ENCODE assay signal across 9 cellular contexts in the genomic region with DNA sequence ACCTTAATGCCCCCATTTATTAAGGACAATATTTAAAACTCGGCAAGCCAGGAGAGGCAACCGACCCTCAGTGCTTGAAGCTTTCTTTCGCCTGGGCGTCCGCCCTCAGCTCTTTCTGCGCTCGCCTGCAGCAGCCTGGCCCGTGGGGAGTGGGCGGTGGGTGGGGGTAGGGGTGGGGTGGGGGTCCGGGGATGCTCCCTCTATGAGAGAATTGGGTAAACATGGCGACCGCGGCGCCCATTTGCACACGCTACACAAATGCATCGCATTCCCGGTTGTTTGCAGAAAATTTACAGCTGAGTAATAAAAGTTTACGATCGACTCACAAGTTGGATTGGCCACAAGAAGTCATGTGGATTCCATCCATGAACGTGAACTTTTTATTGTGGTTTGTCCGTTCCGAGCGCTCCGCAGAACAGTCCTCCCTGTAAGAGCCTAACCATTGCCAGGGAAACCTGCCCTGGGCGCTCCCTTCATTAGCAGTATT. TPM values are rescaled to one million over a fixed set of nuclear protein-coding genes. Genes with fewer than 3 reads are reported as not detected.
DNase-seq lines count a peak whose midpoint lies in the region; ATAC-seq, FAIRE-seq and TF ChIP-seq lines count a peak whose summit lies in the region.
"Had no signal": no experiment of that assay in that cellular context is flagged by ENCODE, and none has a peak within 500 bp of the region (broad histone marks: within the 10 kb centered on the region; RNA-seq: fewer than 3 reads in every experiment).

No MANE protein-coding gene starts in this region.

- WGBS in esophagus squamous epithelium, 2 donors, result 3 to 6% methylated on average over 10 to 16 of the region's 25 CpGs

- DNase-seq in DMS53 (lab: John Stamatoyannopoulos, UW) (peak; percentile 27), DMS53 treated with DMSO at 0.1 percent for 48 hours (lab: John Stamatoyannopoulos, UW; ENCODE audit: unreplicated experiment) (no peak), NCI-H748 treated with DMSO at 0.1 percent for 48 hours (lab: John Stamatoyannopoulos, UW) (peak; percentile 80), esophagus squamous epithelium (lab: John Stamatoyannopoulos, UW) (no peak), thoracic aorta (ENCODE audit: low spot score) (no peak), D721Med (ENCODE audit: insufficient read length, low spot score) (no peak)

- no peak for TF ChIP-seq CTCF in esophagus squamous epithelium (IDR thresholded peaks at IDR 0.05)
- no peak for TF ChIP-seq CTCF in thoracic aorta (IDR thresholded peaks at IDR 0.05)
- no peak for TF ChIP-seq CTCF in D721Med (IDR thresholded peaks at IDR 0.05; ENCODE audit: insufficient read depth, missing control alignments)

- H3K9me3 ChIP-seq in esophagus squamous epithelium (no peaks in the 10 kb centered on the region), thoracic aorta (no peaks in the 10 kb centered on the region)

- FAIRE-seq in D721Med (lab: Jason Lieb, UNC), result no peak
- FAIRE-seq: HTR-8/SVneo had no signal

- no peak for ATAC-seq in thoracic aorta (ENCODE audit: insufficient number of reproducible peaks, low FRiP score, low read depth)
- ATAC-seq in HG02571 (IDR thresholded peaks at IDR 0.05; ENCODE audit: unreplicated experiment), result no peak
- ATAC-seq in GM21360 (IDR thresholded peaks at IDR 0.05; ENCODE audit: unreplicated experiment), result no peak

- H3K4me3 ChIP-seq in esophagus squamous epithelium, result peak overlapping the region; percentile 42 to 64 (median 50)
- peak overlapping the region; percentile 69 for H3K4me3 ChIP-seq in thoracic aorta

- H3K27me3 ChIP-seq in esophagus squamous epithelium (peaks cover 15 to 100% (median 35%) of the 10 kb centered on the region in 4 donors), thoracic aorta (replicated peaks; ENCODE audit: insufficient read depth) (no peaks in the 10 kb centered on the region)

- H3K4me1 ChIP-seq in esophagus squamous epithelium, result peaks cover 3 to 51% (median 11%) of the 10 kb centered on the region in 3 donors
- H3K4me1 ChIP-seq in thoracic aorta (ENCODE audit: control insufficient read depth in 1 of 2, low read depth in 2 of 2), result peaks cover 14 to 26% of the 10 kb centered on the region in 2 donors

- TF ChIP-seq POLR2A in esophagus squamous epithelium (IDR thresholded peaks at IDR 0.05), result no peak

- H3K36me3 ChIP-seq in esophagus squamous epithelium, result no peaks in the 10 kb centered on the region
- H3K36me3 ChIP-seq in thoracic aorta, result no peaks in the 10 kb centered on the region

- intact Hi-C loops in esophagus squamous epithelium (cut with DNase I), result no loop called here

- H3K27ac ChIP-seq in esophagus squamous epithelium (no peak overlapping the region), thoracic aorta (peak overlapping the region in 1 of 2 donors; percentile 56)

RNA-seq across cellular contexts. Expression of gene HOXC8, which starts 7.7 kb away (rescaled TPM):
- total RNA-seq in esophagus squamous epithelium, result under 1 TPM in 1 of 4 donors, not detected in 3; 0.70 TPM
- not detected for total RNA-seq in thoracic aorta

RNA-seq across cellular contexts. Expression of gene HOXC6, which starts 11.7 kb away (rescaled TPM):
- total RNA-seq in esophagus squamous epithelium (1 to 10 TPM in 1 of 4 donors, under 1 TPM in 2, not detected in 1; 0.21 to 1.1 (median 0.30) TPM), thoracic aorta (not detected)

RNA-seq across cellular contexts. Expression of gene HOXC5, which starts 16.3 kb away (rescaled TPM):
- total RNA-seq in esophagus squamous epithelium (1 to 10 TPM in 1 of 4 donors, under 1 TPM in 1, not detected in 2; 0.31 to 1.1 TPM), thoracic aorta (1 to 10 TPM in 1 of 2 donors, not detected in 1; 1.8 TPM)

RNA-seq across cellular contexts. Expression of gene HOXC9, which starts 16.6 kb away (rescaled TPM):
- total RNA-seq in esophagus squamous epithelium (1 to 10 TPM in 1 of 4 donors, not detected in 3; 1.5 TPM), thoracic aorta (not detected)

RNA-seq across cellular contexts. Expression of gene HOXC10, which starts 31.6 kb away (rescaled TPM):
- total RNA-seq in esophagus squamous epithelium (1 to 10 TPM in 1 of 4 donors, under 1 TPM in 1, not detected in 2; 0.31 to 1.3 TPM), thoracic aorta (not detected)

Comparison
In these comparisons a context has a peak if more than half of its experiments do, and no peak if none do; other contexts are left out.
1. DNase-seq: peak in DMS53 (single experiment) and NCI-H748 treated with DMSO at 0.1 percent for 48 hours (single experiment); none in DMS53 treated with DMSO at 0.1 percent for 48 hours (single experiment), esophagus squamous epithelium (single experiment), thoracic aorta (single experiment) and D721Med (single experiment).